25 cellular contexts compared by ENCODE assay signal in the genomic region with DNA sequence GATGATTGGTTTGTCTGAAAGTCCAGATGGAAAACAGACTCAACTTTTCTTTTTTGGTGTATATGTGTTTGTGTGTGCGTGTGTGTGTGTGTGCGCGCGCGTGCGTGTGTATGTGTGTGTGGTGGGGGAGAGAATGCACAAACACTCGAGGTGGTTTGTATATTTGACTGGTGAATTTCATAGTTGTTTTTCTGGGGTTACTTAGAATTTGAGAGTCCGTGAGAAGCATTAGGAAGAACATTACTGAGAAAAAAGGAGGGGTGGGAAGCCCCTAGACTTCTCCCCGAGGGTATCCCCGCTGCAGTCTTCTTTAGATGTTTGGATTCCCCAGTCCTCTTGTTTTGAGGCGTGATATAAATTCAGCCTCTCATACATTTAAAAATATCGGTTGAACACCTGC.
"Had no signal": no experiment of that assay in that cellular context is flagged by ENCODE, and none has a peak within 500 bp of the region (broad histone marks: within the 10 kb centered on the region; RNA-seq: fewer than 3 reads in every experiment).

No MANE protein-coding gene starts in this region.

- H3K27ac Mint-ChIP-seq: activated CD4-positive, alpha-beta memory T cell treated with anti-CD3 and anti-CD28 coated beads, Interleukin-2, amount 10 ng/mL, durations not matched to agents 7 days and 5 days; activated CD4-positive, alpha-beta T cell treated with anti-CD3 and anti-CD28 coated beads, Interleukin-2, amount 10 ng/mL, durations not matched to agents 24 days and 14 days; activated T-helper 1 cell treated with anti-CD3 and anti-CD28 coated beads, Interleukin-12 subunit alpha, Interleukin-12 subunit beta, Interleukin-2, Interleukin-4 antibody, amounts not matched to agents 30 ng/mL and 10 ng/mL and 1 ng/mL, durations not matched to agents 14 hours and 24 hours and 36 hours; brain; dendritic cell treated with granulocyte-macrophage colony-stimulating factor and Interleukin-4, amounts not matched to agents 40 ng/mL and 50 ng/mL, for 4 days; T-helper 1 cell treated with Interleukin-12 subunit alpha and Interleukin-12 subunit beta and Interleukin-4 antibody, amounts not matched to agents 30 μg/mL and 1 μg/mL, for 36 hours had no signal

- H3K4me2 ChIP-seq: smooth muscle cell had no signal

- H3K4me3 ChIP-seq: heart right ventricle, sigmoid colon, smooth muscle cell, thyroid gland, upper lobe of right lung had no signal

- H3K4me3 Mint-ChIP-seq: activated CD4-positive, alpha-beta memory T cell treated with anti-CD3 and anti-CD28 coated beads, Interleukin-2, amount 10 ng/mL, durations not matched to agents 7 days and 5 days; activated CD4-positive, alpha-beta T cell treated with anti-CD3 and anti-CD28 coated beads, Interleukin-2, amount 10 ng/mL, durations not matched to agents 24 days and 14 days; activated T-helper 1 cell treated with anti-CD3 and anti-CD28 coated beads, Interleukin-12 subunit alpha, Interleukin-12 subunit beta, Interleukin-2, Interleukin-4 antibody, amounts not matched to agents 30 ng/mL and 10 ng/mL and 1 ng/mL, durations not matched to agents 14 hours and 24 hours and 36 hours; dendritic cell treated with granulocyte-macrophage colony-stimulating factor and Interleukin-4, amounts not matched to agents 40 ng/mL and 50 ng/mL, for 4 days; neural crest cell; T-helper 1 cell treated with Interleukin-12 subunit alpha and Interleukin-12 subunit beta and Interleukin-4 antibody, amounts not matched to agents 30 μg/mL and 1 μg/mL, for 36 hours had no signal

- H3K27ac ChIP-seq: heart right ventricle, thyroid gland, upper lobe of right lung had no signal

- H3K27me3 ChIP-seq: sigmoid colon, thyroid gland had no signal

- H3K36me3 ChIP-seq: heart right ventricle, sigmoid colon, thyroid gland, upper lobe of right lung had no signal

- H3K9me3 ChIP-seq: heart right ventricle, sigmoid colon, thyroid gland, upper lobe of right lung had no signal

- DNase-seq: activated CD4-positive, alpha-beta memory T cell treated with anti-CD3 and anti-CD28 coated beads, Interleukin-2, amount 10 ng/mL, durations not matched to agents 7 days and 5 days; activated CD4-positive, alpha-beta T cell treated with anti-CD3 and anti-CD28 coated beads, Interleukin-2, amount 10 ng/mL, durations not matched to agents 24 days and 14 days; activated gamma-delta T cell; activated naive CD4-positive, alpha-beta T cell treated with anti-CD3 and anti-CD28 coated beads, Interleukin-2, amount 50 U/mL, for 16 hours; aorta; effector CD8-positive, alpha-beta T cell; erythroblast; foreskin fibroblast; heart right ventricle; islet precursor cell; left cardiac atrium; occipital lobe; retina; sigmoid colon; stimulated activated CD4-positive, alpha-beta T cell treated with anti-CD3 and anti-CD28 coated beads, Interleukin-15, amount 100 ng/mL, for 24 hours; stimulated activated naive CD4-positive, alpha-beta T cell treated with Interleukin-2 at 50 U/mL for 16 hours; substantia nigra; thyroid gland; upper lobe of right lung had no signal

- H3K9me3 Mint-ChIP-seq: activated CD4-positive, alpha-beta memory T cell treated with anti-CD3 and anti-CD28 coated beads, Interleukin-2, amount 10 ng/mL, durations not matched to agents 7 days and 5 days; activated CD4-positive, alpha-beta T cell treated with anti-CD3 and anti-CD28 coated beads, Interleukin-2, amount 10 ng/mL, durations not matched to agents 24 days and 14 days; activated T-helper 1 cell treated with anti-CD3 and anti-CD28 coated beads, Interleukin-12 subunit alpha, Interleukin-12 subunit beta, Interleukin-2, Interleukin-4 antibody, amounts not matched to agents 30 ng/mL and 10 ng/mL and 1 ng/mL, durations not matched to agents 14 hours and 24 hours and 36 hours; brain; dendritic cell treated with granulocyte-macrophage colony-stimulating factor and Interleukin-4, amounts not matched to agents 40 ng/mL and 50 ng/mL, for 4 days; neural crest cell; T-helper 1 cell treated with Interleukin-12 subunit alpha and Interleukin-12 subunit beta and Interleukin-4 antibody, amounts not matched to agents 30 μg/mL and 1 μg/mL, for 36 hours had no signal

- ATAC-seq: heart right ventricle, left cardiac atrium, upper lobe of right lung had no signal
